9 cellular contexts compared by ENCODE assay signal in genomic region chr9:119365291-119366027, GRCh38. TPM values are rescaled to one million over a fixed set of nuclear protein-coding genes. Genes with fewer than 3 reads are reported as not detected.
DNase-seq lines count a peak whose midpoint lies in the region; ATAC-seq and TF ChIP-seq lines count a peak whose summit lies in the region.
"Had no signal": no experiment of that assay in that cellular context is flagged by ENCODE, and none has a peak within 500 bp of the region (broad histone marks: within the 10 kb centered on the region; RNA-seq: fewer than 3 reads in every experiment).

No MANE protein-coding gene starts in this region.

- no peaks in the 10 kb centered on the region for H3K36me3 ChIP-seq in OCI-LY7 (ENCODE audit: insufficient read depth, low read length)

- BruUV-seq in OCI-LY7 (replicated peaks; lab: Mats Ljungman, UMichigan): no TSS peak

- H3K4me3 ChIP-seq in OCI-LY7 (ENCODE audit: low read depth, low read length, poor library complexity, severe bottlenecking) (no peak overlapping the region), foreskin fibroblast (ENCODE audit: low read depth in 1 of 2, low read length in 2 of 2) (no peak overlapping the region)
- H3K4me3 ChIP-seq: mucosa of descending colon had no signal

- intact Hi-C loops in OCI-LY7 (cut with micrococcal nuclease; ENCODE audit: unreplicated experiment) (loop anchor here (10.0 kb wide), 1 partner anchor 841 kb away; no protein-coding TSS in a partner anchor), left ventricle myocardium superior (cut with micrococcal nuclease) (no loop called here)

- TF ChIP-seq CTCF in OCI-LY7 (conservative IDR thresholded peaks at IDR 0.05; ENCODE audit: low read length) (peak; percentile 76), foreskin fibroblast (IDR thresholded peaks at IDR 0.05; ENCODE audit: low read depth, low read length) (peak; percentile 59)

- H3K27ac ChIP-seq in OCI-LY7 (ENCODE audit: low read depth, low read length, poor library complexity, severe bottlenecking): no peak overlapping the region

- H3K79me2 ChIP-seq in OCI-LY7 (ENCODE audit: insufficient read depth, low read depth, low read length): no peaks in the 10 kb centered on the region

- CTCF ChIA-PET in HEK293T (lab: Yijun Ruan, JAX): no interaction called here
- CTCF ChIA-PET in OCI-LY7 (lab: Charles Lee; ENCODE audit: unreplicated experiment): interaction anchor here (0.6 kb wide), 1 partner anchor 837 kb away, joined by 3 read pairs; no protein-coding TSS in a partner anchor

- no peaks in the 10 kb centered on the region for H3K4me1 ChIP-seq in OCI-LY7 (ENCODE audit: insufficient read depth, low read length, poor library complexity, severe bottlenecking)

- H2AFZ ChIP-seq in OCI-LY7 (ENCODE audit: low read length): no peak overlapping the region

- no peak overlapping the region for H3K4me2 ChIP-seq in OCI-LY7 (ENCODE audit: low read length)

- H4K20me1 ChIP-seq in OCI-LY7 (ENCODE audit: insufficient read depth, low read length): no peaks in the 10 kb centered on the region

- ATAC-seq in GM18519 (IDR thresholded peaks at IDR 0.05; ENCODE audit: low FRiP score, unreplicated experiment) (no peak), left ventricle myocardium superior (no peak)
- ATAC-seq: mucosa of descending colon had no signal

- H3K9me2 ChIP-seq in OCI-LY7 (ENCODE audit: insufficient read depth, low read length): no peaks in the 10 kb centered on the region

- peak; percentile 8 for DNase-seq in COLO829 (ENCODE audit: low spot score)
- peak; percentile 35 for DNase-seq in HEK293T (ENCODE audit: extremely low spot score)
- peak; percentile 37 for DNase-seq in OCI-LY7 (ENCODE audit: low spot score)
- DNase-seq in foreskin fibroblast: peak in 1 of 2 donors; percentile 14
- DNase-seq in stromal cell of bone marrow (ENCODE audit: low read depth): peak; percentile 31
- no peak for DNase-seq in effector CD8-positive, alpha-beta T cell (lab: John Stamatoyannopoulos, UW)
- no peak for DNase-seq in left ventricle myocardium superior

- no peaks in the 10 kb centered on the region for H3K9me3 ChIP-seq in OCI-LY7 (ENCODE audit: low read length)
- H3K9me3 ChIP-seq: mucosa of descending colon had no signal

- POLR2A ChIA-PET in HEK293T (lab: Yijun Ruan, JAX) (no interaction called here), OCI-LY7 (lab: Charles Lee) (no interaction called here)

TF ChIP-seq in HEK293T, 16 proteins besides CTCF, POLR2A, EP300 and RAD21:
- TF ChIP-seq CTBP1 (IDR thresholded peaks at IDR 0.05; ENCODE audit: borderline replicate concordance) (no peak), PKNOX1 (IDR thresholded peaks at IDR 0.05) (no peak), ARNT (IDR thresholded peaks at IDR 0.05) (no peak), FOXM1 (IDR thresholded peaks at IDR 0.05; ENCODE audit: borderline replicate concordance) (no peak), SP1 (IDR thresholded peaks at IDR 0.05) (no peak), SUZ12 (IDR thresholded peaks at IDR 0.05) (no peak), ELF4 (IDR thresholded peaks at IDR 0.05) (no peak), FOXK2 (IDR thresholded peaks at IDR 0.05) (no peak), L3MBTL2 (conservative IDR thresholded peaks at IDR 0.05) (no peak), HDGF (IDR thresholded peaks at IDR 0.05; ENCODE audit: borderline replicate concordance) (no peak), ZNF384 (IDR thresholded peaks at IDR 0.05) (no peak)
TF ChIP-seq in HEK293T: peak in this region for 0.

RNA-seq across cellular contexts. Expression of gene BRINP1, which starts 3.8 kb away (rescaled TPM):
- total RNA-seq in OCI-LY7 (2014; rRNA removed; shearing (Covaris generic)): not detected in 2 replicates
- total RNA-seq in OCI-LY7 (2022) (not detected in 2 replicates), left ventricle myocardium superior (0.27 TPM)

Comparison
In these comparisons a context has a peak if more than half of its experiments do, and no peak if none do; other contexts are left out.
1. DNase-seq: peak in COLO829 (single experiment), HEK293T (single experiment), OCI-LY7 (single experiment) and stromal cell of bone marrow (single experiment); none in effector CD8-positive, alpha-beta T cell (single experiment) and left ventricle myocardium superior (single experiment).